12 cellular contexts compared by ENCODE assay signal in genomic region chr1:53195211-53195909, GRCh38. TPM values are rescaled to one million over a fixed set of nuclear protein-coding genes. Genes with fewer than 3 reads are reported as not detected.
DNase-seq lines count a peak whose midpoint lies in the region; ATAC-seq, FAIRE-seq and TF ChIP-seq lines count a peak whose summit lies in the region.
"Had no signal": no experiment of that assay in that cellular context is flagged by ENCODE, and none has a peak within 500 bp of the region (broad histone marks: within the 10 kb centered on the region; RNA-seq: fewer than 3 reads in every experiment).

No MANE protein-coding gene starts in this region.

- CTCF ChIA-PET in CD8-positive, alpha-beta T cell (lab: Charles Lee), result interaction anchor here (1.3 to 2.3 kb wide), 2 partner anchors 13 to 19 kb away, joined by 4 to 12 read pairs; no protein-coding TSS in a partner anchor
- CTCF ChIA-PET in PC-3 (lab: Charles Lee), result interaction anchor here (1.1 kb wide), 1 partner anchor 19 kb away, joined by 3 read pairs; no protein-coding TSS in a partner anchor

- no peak for TF ChIP-seq POLR2A in esophagus squamous epithelium (IDR thresholded peaks at IDR 0.05)

- no peak overlapping the region for H2AFZ ChIP-seq in PC-3 (ENCODE audit: low read length)

- no peaks in the 10 kb centered on the region for H3K9me3 Mint-ChIP-seq in CD8-positive, alpha-beta T cell

- no peaks in the 10 kb centered on the region for H3K27me3 Mint-ChIP-seq in CD8-positive, alpha-beta T cell (ENCODE audit: low read depth)

- H3K4me3 ChIP-seq in CD8-positive, alpha-beta T cell (ENCODE audit: low read depth, low read length), result no peak overlapping the region
- H3K4me3 ChIP-seq in PC-3 (ENCODE audit: low read length) (no peak overlapping the region), esophagus squamous epithelium (peak overlapping the region in 3 of 4 donors; percentile 68 to 95 (median 76)), pancreas (no peak overlapping the region)

- TF ChIP-seq CTCF in CD8-positive, alpha-beta T cell (IDR thresholded peaks at IDR 0.05), result no peak
- TF ChIP-seq CTCF in PC-3 (conservative IDR thresholded peaks at IDR 0.05; ENCODE audit: low read depth, low read length) (no peak), esophagus squamous epithelium (IDR thresholded peaks at IDR 0.05) (no peak), pancreas (IDR thresholded peaks at IDR 0.05) (no peak)

- FAIRE-seq in pancreas (lab: Jason Lieb, UNC), result no peak
- FAIRE-seq: D721Med had no signal

- H3K4me1 ChIP-seq in CD8-positive, alpha-beta T cell (ENCODE audit: insufficient read depth, low read length), result peaks cover 22% of the 10 kb centered on the region
- H3K4me1 ChIP-seq in PC-3 (ENCODE audit: insufficient read depth, low read length), result peaks cover 23% of the 10 kb centered on the region
- H3K4me1 ChIP-seq in esophagus squamous epithelium, result peaks cover 23 to 56% (median 24%) of the 10 kb centered on the region in 3 donors
- H3K4me1 ChIP-seq in pancreas, result peaks cover 9 to 20% (median 12%) of the 10 kb centered on the region in 3 donors

- H4K20me1 ChIP-seq in PC-3 (ENCODE audit: low read length), result no peaks in the 10 kb centered on the region

- peaks cover 34% of the 10 kb centered on the region for H3K4me1 Mint-ChIP-seq in CD8-positive, alpha-beta T cell (ENCODE audit: low read depth)

- H3K27me3 ChIP-seq in CD8-positive, alpha-beta T cell (ENCODE audit: insufficient read depth, low read length), result no peaks in the 10 kb centered on the region
- H3K27me3 ChIP-seq in PC-3 (ENCODE audit: low read length), result no peaks in the 10 kb centered on the region
- H3K27me3 ChIP-seq in esophagus squamous epithelium, result no peaks in the 10 kb centered on the region
- no peaks in the 10 kb centered on the region for H3K27me3 ChIP-seq in pancreas
- H3K27me3 ChIP-seq: ovary, Peyer's patch had no signal

- peaks cover 13% of the 10 kb centered on the region for H3K36me3 Mint-ChIP-seq in CD8-positive, alpha-beta T cell

- 0 out of 2 replicates have a peak overlapping the region, but pooled peaks have one; percentile 96 for H3K4me2 ChIP-seq in PC-3 (ENCODE audit: low read length)

- H3K4me3 Mint-ChIP-seq in CD8-positive, alpha-beta T cell, result peak overlapping the region; percentile 97

- no peak overlapping the region for H3K27ac ChIP-seq in CD8-positive, alpha-beta T cell (ENCODE audit: low read depth, low read length)
- no peak overlapping the region for H3K27ac ChIP-seq in PC-3 (ENCODE audit: low read length)
- peak overlapping the region; percentile 88 to 99 (median 97) for H3K27ac ChIP-seq in esophagus squamous epithelium
- H3K27ac ChIP-seq in pancreas, result peak overlapping the region; percentile 45 to 95 (median 94)

- intact Hi-C loops in CD8-positive, alpha-beta T cell (cut with DNase I, micrococcal nuclease), result loop anchor here (5.0 to 10.0 kb wide), 9 partner anchors 268 to 1318 kb away; partner anchors contain the start of genes ORC1 (in 2 of the 2), PRPF38A (in 2 of the 2), ZYG11B (in 2 of the 2) and IFT25 (in 1 of the 2)
- intact Hi-C loops in PC-3 (cut with micrococcal nuclease), result no loop called here
- intact Hi-C loops in esophagus squamous epithelium (cut with DNase I), result no loop called here
- intact Hi-C loops in pancreas (cut with DNase I), result no loop called here

- H3F3A ChIP-seq in PC-3 (ENCODE audit: low read length, unreplicated experiment), result no peaks in the 10 kb centered on the region

- POLR2A ChIA-PET in CD8-positive, alpha-beta T cell (lab: Charles Lee), result interaction anchor here (1.4 to 3.9 kb wide), 3 partner anchors 15 to 43 kb away, joined by 3 to 11 read pairs (median 4); partner anchors contain the start of genes CZIB and MAGOH
- POLR2A ChIA-PET in PC-3 (lab: Charles Lee; ENCODE audit: unreplicated experiment), result no interaction called here

- H3K36me3 ChIP-seq in CD8-positive, alpha-beta T cell (ENCODE audit: insufficient read depth, low read length), result no peaks in the 10 kb centered on the region
- H3K36me3 ChIP-seq in PC-3 (ENCODE audit: low read depth, low read length) (no peaks in the 10 kb centered on the region), esophagus squamous epithelium (no peaks in the 10 kb centered on the region), pancreas (no peaks in the 10 kb centered on the region)
- H3K36me3 ChIP-seq: ovary, Peyer's patch had no signal

- no peak overlapping the region for H3K9ac ChIP-seq in PC-3 (ENCODE audit: low read length)

- peak overlapping the region; percentile 96 for H3K27ac Mint-ChIP-seq in CD8-positive, alpha-beta T cell

- peaks cover 16% of the 10 kb centered on the region for H3K79me2 ChIP-seq in PC-3 (ENCODE audit: low read length)

- DNase-seq in CD8-positive, alpha-beta T cell, result no peak
- no peak for DNase-seq in PC-3
- DNase-seq in esophagus squamous epithelium (lab: John Stamatoyannopoulos, UW), result no peak
- DNase-seq in pancreas, result no peak
- DNase-seq in putamen (ENCODE audit: low spot score), result no peak
- DNase-seq in SIG-M5 (lab: John Stamatoyannopoulos, UW), result no peak
- no peak for DNase-seq in A172 (ENCODE audit: low spot score)
- no peak for DNase-seq in stimulated activated CD4-positive, alpha-beta T cell treated with anti-CD3 and anti-CD28 coated beads, Interleukin-1b, Interleukin-23, amount 100 ng/mL, for 48 hours
- DNase-seq: glutamatergic neuron had no signal

- H3K9me3 ChIP-seq in CD8-positive, alpha-beta T cell (ENCODE audit: low read length), result no peaks in the 10 kb centered on the region
- no peaks in the 10 kb centered on the region for H3K9me3 ChIP-seq in PC-3 (ENCODE audit: low read length)
- no peaks in the 10 kb centered on the region for H3K9me3 ChIP-seq in esophagus squamous epithelium
- no peaks in the 10 kb centered on the region for H3K9me3 ChIP-seq in pancreas
- H3K9me3 ChIP-seq: ovary, Peyer's patch had no signal

- 72 to 76% methylated on average over 10 of the region's 10 CpGs for WGBS in esophagus squamous epithelium, 2 donors
- 61 to 63% methylated on average over 10 of the region's 10 CpGs for WGBS in pancreas, 2 donors

- BruUV-seq in PC-3 (replicated peaks; lab: Mats Ljungman, UMichigan), result no TSS peak

- H3K9me2 ChIP-seq in PC-3 (replicated peaks; ENCODE audit: low read length), result no peaks in the 10 kb centered on the region

- no peak for ATAC-seq in CD8-positive, alpha-beta T cell
- ATAC-seq in PC-3 (no peak), pancreas (no peak)

RNA-seq across cellular contexts. Expression of gene CPT2, which starts 1.3 kb away (rescaled TPM):
- total RNA-seq in CD8-positive, alpha-beta T cell, result 1 to 10 TPM; 7.8 to 8.2 TPM
- total RNA-seq in PC-3 (2014; rRNA removed) (19.6 and 27.1 TPM in 2 replicates), esophagus squamous epithelium (10 to 100 TPM; 20.0 to 37.3 (median 27.1) TPM), pancreas (10 to 100 TPM in 5 of 6 donors, 1 to 10 TPM in 1; 9.2 to 13.4 (median 10.9) TPM)
- 10 to 100 TPM in 1 of 2 donors, 1 to 10 TPM in 1; 6.3 to 12.4 TPM for polyA plus RNA-seq in pancreas
- total RNA-seq in A172 (2014; rRNA removed; shearing (Covaris generic)), result 13.9 and 18.4 TPM in 2 replicates

RNA-seq across cellular contexts. Expression of gene CZIB, which starts 25.1 kb away (rescaled TPM):
- 10 to 100 TPM; 26.7 to 27.4 TPM for total RNA-seq in CD8-positive, alpha-beta T cell
- total RNA-seq in PC-3 (2014; rRNA removed), result 44.1 and 47.7 TPM in 2 replicates
- 10 to 100 TPM; 18.7 to 42.9 (median 26.0) TPM for total RNA-seq in esophagus squamous epithelium
- total RNA-seq in pancreas, result 10 to 100 TPM; 12.1 to 28.4 (median 16.2) TPM
- 10 to 100 TPM; 40.6 to 66.9 TPM for polyA plus RNA-seq in pancreas
- total RNA-seq in A172 (2014; rRNA removed; shearing (Covaris generic)), result 51.1 and 58.8 TPM in 2 replicates

RNA-seq across cellular contexts. Expression of gene MAGOH, which starts 43.0 kb away (rescaled TPM):
- 10 to 100 TPM; 77.2 to 79.5 TPM for total RNA-seq in CD8-positive, alpha-beta T cell
- total RNA-seq in PC-3 (2014; rRNA removed) (48.9 and 53.1 TPM in 2 replicates), esophagus squamous epithelium (10 to 100 TPM; 27.6 to 52.7 (median 41.8) TPM), pancreas (10 to 100 TPM in 5 of 6 donors, 1 to 10 TPM in 1; 7.8 to 16.7 (median 13.3) TPM)
- polyA plus RNA-seq in pancreas, result 10 to 100 TPM; 42.0 to 56.3 TPM
- total RNA-seq in A172 (2014; rRNA removed; shearing (Covaris generic)), result 54.1 and 73.2 TPM in 2 replicates

RNA-seq across cellular contexts. Expression of gene SLC1A7, which starts 52.9 kb away (rescaled TPM):
- not detected for total RNA-seq in CD8-positive, alpha-beta T cell
- total RNA-seq in PC-3 (2014; rRNA removed) (0.23 and 0.26 TPM in 2 replicates), esophagus squamous epithelium (under 1 TPM in 1 of 4 donors, not detected in 3; 0.57 TPM), pancreas (not detected)
- polyA plus RNA-seq in pancreas, result under 1 TPM; 0.15 to 0.35 TPM
- not detected in 2 replicates for total RNA-seq in A172 (2014; rRNA removed; shearing (Covaris generic))

Comparison
In these comparisons a context has a peak if more than half of its experiments do, and no peak if none do; other contexts are left out.
1. H3K27ac ChIP-seq: peak in esophagus squamous epithelium (4 of 4) and pancreas (4 of 4); none in CD8-positive, alpha-beta T cell (single experiment) and PC-3 (single experiment).
2. H3K4me3 ChIP-seq: peak in esophagus squamous epithelium (3 of 4); none in CD8-positive, alpha-beta T cell (single experiment), PC-3 (single experiment) and pancreas (0 of 4).
3. intact Hi-C loops: an anchor here in CD8-positive, alpha-beta T cell (5.0 to 10.0 kb wide); none called in PC-3, esophagus squamous epithelium and pancreas.